ENCODE assay signal across 27 cellular contexts in the genomic region with DNA sequence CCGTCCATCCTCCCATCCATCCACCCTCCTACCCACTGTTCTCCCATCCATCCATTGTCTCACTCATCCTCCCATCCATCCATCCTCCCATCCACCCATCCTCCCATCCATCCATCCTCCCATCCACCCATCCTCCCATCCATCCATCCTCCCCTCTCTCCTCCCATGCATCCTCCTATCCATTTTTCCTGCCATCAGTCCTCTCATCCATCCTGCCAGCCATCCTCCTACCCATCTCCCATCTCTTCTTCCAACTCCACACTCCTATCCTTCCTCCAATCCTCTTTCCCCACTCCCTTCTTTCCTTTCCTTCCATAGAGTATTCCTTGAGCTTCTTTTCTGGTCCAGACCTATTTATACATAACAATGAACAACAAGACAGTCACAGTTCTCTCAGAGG. TPM values are rescaled to one million over a fixed set of nuclear protein-coding genes. Genes with fewer than 3 reads are reported as not detected.
DNase-seq lines count a peak whose midpoint lies in the region; ATAC-seq, FAIRE-seq and TF ChIP-seq lines count a peak whose summit lies in the region.
"Had no signal": no experiment of that assay in that cellular context is flagged by ENCODE, and none has a peak within 500 bp of the region (broad histone marks: within the 10 kb centered on the region; RNA-seq: fewer than 3 reads in every experiment).

No MANE protein-coding gene starts in this region.

- no peak for ATAC-seq in stimulated activated naive CD8-positive, alpha-beta T cell treated with anti-CD3 and anti-CD28 coated beads, Interleukin-15, amount 100 ng/mL, for 72 hours
- ATAC-seq in stimulated activated naive CD8-positive, alpha-beta T cell treated with anti-CD3 and anti-CD28 coated beads, Interleukin-15, Interleukin-2, amounts not matched to agents 100 U/mL and 50 U/mL, for 24 hours = no peak
- ATAC-seq: A549, GM12878 had no signal

- peaks cover 7% of the 10 kb centered on the region for H3K4me1 Mint-ChIP-seq in stimulated activated naive CD8-positive, alpha-beta T cell treated with anti-CD3 and anti-CD28 coated beads, Interleukin-15, amount 100 ng/mL, for 72 hours
- H3K4me1 Mint-ChIP-seq in activated T-helper 1 cell treated with anti-CD3 and anti-CD28 coated beads, Interleukin-12 subunit alpha, Interleukin-12 subunit beta, Interleukin-2, Interleukin-4 antibody, amounts not matched to agents 30 ng/mL and 10 ng/mL and 1 ng/mL, durations not matched to agents 14 hours and 24 hours and 36 hours (ENCODE audit: low read depth) = no peaks in the 10 kb centered on the region
- no peaks in the 10 kb centered on the region for H3K4me1 Mint-ChIP-seq in chondrocyte (ENCODE audit: low read depth)
- H3K4me1 Mint-ChIP-seq: CD14-positive monocyte; CD8-positive, alpha-beta memory T cell had no signal

- H3K4me3 ChIP-seq in spleen = no peak overlapping the region
- H3K4me3 ChIP-seq: A549; BLaER1 treated with 17β-estradiol and CSF1 and Interleukin-3, amounts not matched to agents 10 nM and 100 nM; GM12878; GM23248 had no signal

- peaks cover 8 to 11% of the 10 kb centered on the region in 2 donors for H3K9me3 Mint-ChIP-seq in stimulated activated naive CD8-positive, alpha-beta T cell treated with anti-CD3 and anti-CD28 coated beads, Interleukin-15, amount 100 ng/mL, for 72 hours
- H3K9me3 Mint-ChIP-seq in activated T-helper 1 cell treated with anti-CD3 and anti-CD28 coated beads, Interleukin-12 subunit alpha, Interleukin-12 subunit beta, Interleukin-2, Interleukin-4 antibody, amounts not matched to agents 30 ng/mL and 10 ng/mL and 1 ng/mL, durations not matched to agents 14 hours and 24 hours and 36 hours = no peaks in the 10 kb centered on the region
- H3K9me3 Mint-ChIP-seq in chondrocyte (ENCODE audit: low read depth) = no peaks in the 10 kb centered on the region
- H3K9me3 Mint-ChIP-seq: CD4-positive, alpha-beta T cell; CD8-positive, alpha-beta memory T cell had no signal

- TF ChIP-seq POLR2A in spleen (IDR thresholded peaks at IDR 0.05) = no peak

- 76 to 92% (median 82%) methylated on average over 1 of the region's 1 CpG; no CpG with 5 or more reads in 1 of the 5 donors for WGBS in spleen, 5 donors

- no peaks in the 10 kb centered on the region for H3K27me3 ChIP-seq in spleen (replicated peaks in 1 of 7)
- H3K27me3 ChIP-seq: BE2C; BLaER1 treated with 17β-estradiol and CSF1 and Interleukin-3, amounts not matched to agents 10 nM and 100 nM had no signal

- no peak overlapping the region for H3K4me3 Mint-ChIP-seq in stimulated activated naive CD8-positive, alpha-beta T cell treated with anti-CD3 and anti-CD28 coated beads, Interleukin-15, amount 100 ng/mL, for 72 hours
- no peak overlapping the region for H3K4me3 Mint-ChIP-seq in activated T-helper 1 cell treated with anti-CD3 and anti-CD28 coated beads, Interleukin-12 subunit alpha, Interleukin-12 subunit beta, Interleukin-2, Interleukin-4 antibody, amounts not matched to agents 30 ng/mL and 10 ng/mL and 1 ng/mL, durations not matched to agents 14 hours and 24 hours and 36 hours
- H3K4me3 Mint-ChIP-seq in chondrocyte (ENCODE audit: unreplicated experiment) = no peak overlapping the region
- H3K4me3 Mint-ChIP-seq: CD14-positive monocyte; CD4-positive, alpha-beta T cell had no signal

- no peaks in the 10 kb centered on the region for H3K4me1 ChIP-seq in spleen
- H3K4me1 ChIP-seq: BE2C had no signal

- peak; percentile 58 for FAIRE-seq in urothelium cell line (lab: Jason Lieb, UNC)
- FAIRE-seq: A549, G401.6, GM12878, GM19239, H1 had no signal

- DNase-seq in stimulated activated naive CD8-positive, alpha-beta T cell treated with anti-CD3 and anti-CD28 coated beads, Interleukin-15, amount 100 ng/mL, for 72 hours = no peak
- DNase-seq in stimulated activated naive CD8-positive, alpha-beta T cell treated with anti-CD3 and anti-CD28 coated beads, Interleukin-15, Interleukin-2, amounts not matched to agents 100 U/mL and 50 U/mL, for 24 hours = no peak
- DNase-seq in activated T-helper 1 cell treated with anti-CD3 and anti-CD28 coated beads, Interleukin-12 subunit alpha, Interleukin-12 subunit beta, Interleukin-2, Interleukin-4 antibody, amounts not matched to agents 30 ng/mL and 10 ng/mL and 1 ng/mL, durations not matched to agents 14 hours and 24 hours and 36 hours (ENCODE audit: low spot score) = no peak
- peak; percentile 1 for DNase-seq in chondrocyte (ENCODE audit: low spot score)
- DNase-seq in urothelium cell line (ENCODE audit: low spot score) = no peak
- no peak for DNase-seq in GF-D8 (lab: John Stamatoyannopoulos, UW)
- no peak for DNase-seq in spleen
- no peak for DNase-seq in NCI-H2227 (lab: John Stamatoyannopoulos, UW; ENCODE audit: unreplicated experiment)
- DNase-seq: 8988T; ACHN; AML-193; BE2C; CD4-positive, alpha-beta T cell; CD8-positive, alpha-beta memory T cell; COR-L47; DMS153; DND-41; GM23248; H7; HCEC 1CT had no signal

- intact Hi-C loops in activated T-helper 1 cell treated with anti-CD3 and anti-CD28 coated beads, Interleukin-12 subunit alpha, Interleukin-12 subunit beta, Interleukin-2, Interleukin-4 antibody, amounts not matched to agents 30 ng/mL and 10 ng/mL and 1 ng/mL, durations not matched to agents 14 hours and 24 hours and 36 hours (cut with micrococcal nuclease) = no loop called here
- intact Hi-C loops in spleen (cut with DNase I; ENCODE audit: low total_unique reads) = no loop called here

- H3K27ac ChIP-seq in spleen = no peak overlapping the region
- H3K27ac ChIP-seq: A549; BLaER1 treated with 17β-estradiol and CSF1 and Interleukin-3, amounts not matched to agents 10 nM and 100 nM; GM23248 had no signal

- H3K27ac Mint-ChIP-seq in stimulated activated naive CD8-positive, alpha-beta T cell treated with anti-CD3 and anti-CD28 coated beads, Interleukin-15, amount 100 ng/mL, for 72 hours = peak overlapping the region; percentile 29 to 66
- peak overlapping the region; percentile 58 for H3K27ac Mint-ChIP-seq in activated T-helper 1 cell treated with anti-CD3 and anti-CD28 coated beads, Interleukin-12 subunit alpha, Interleukin-12 subunit beta, Interleukin-2, Interleukin-4 antibody, amounts not matched to agents 30 ng/mL and 10 ng/mL and 1 ng/mL, durations not matched to agents 14 hours and 24 hours and 36 hours
- H3K27ac Mint-ChIP-seq in chondrocyte (ENCODE audit: unreplicated experiment) = no peak overlapping the region
- H3K27ac Mint-ChIP-seq: CD14-positive monocyte; CD4-positive, alpha-beta T cell; CD8-positive, alpha-beta memory T cell had no signal

- no peaks in the 10 kb centered on the region for H3K36me3 ChIP-seq in spleen
- H3K36me3 ChIP-seq: BE2C; BLaER1 treated with 17β-estradiol and CSF1 and Interleukin-3, amounts not matched to agents 10 nM and 100 nM had no signal

- no peaks in the 10 kb centered on the region for H3K36me3 Mint-ChIP-seq in activated T-helper 1 cell treated with anti-CD3 and anti-CD28 coated beads, Interleukin-12 subunit alpha, Interleukin-12 subunit beta, Interleukin-2, Interleukin-4 antibody, amounts not matched to agents 30 ng/mL and 10 ng/mL and 1 ng/mL, durations not matched to agents 14 hours and 24 hours and 36 hours (ENCODE audit: low read depth)
- no peaks in the 10 kb centered on the region for H3K36me3 Mint-ChIP-seq in chondrocyte (ENCODE audit: low read depth)
- H3K36me3 Mint-ChIP-seq: CD14-positive monocyte; CD8-positive, alpha-beta memory T cell had no signal

- peaks cover 11% of the 10 kb centered on the region for H3K27me3 Mint-ChIP-seq in stimulated activated naive CD8-positive, alpha-beta T cell treated with anti-CD3 and anti-CD28 coated beads, Interleukin-15, amount 100 ng/mL, for 72 hours
- H3K27me3 Mint-ChIP-seq in activated T-helper 1 cell treated with anti-CD3 and anti-CD28 coated beads, Interleukin-12 subunit alpha, Interleukin-12 subunit beta, Interleukin-2, Interleukin-4 antibody, amounts not matched to agents 30 ng/mL and 10 ng/mL and 1 ng/mL, durations not matched to agents 14 hours and 24 hours and 36 hours (ENCODE audit: insufficient read depth) = peaks cover 13% of the 10 kb centered on the region
- H3K27me3 Mint-ChIP-seq in chondrocyte (ENCODE audit: low read depth) = peaks cover 30% of the 10 kb centered on the region
- H3K27me3 Mint-ChIP-seq: CD4-positive, alpha-beta T cell had no signal

- TF ChIP-seq CTCF in chondrocyte (IDR thresholded peaks at IDR 0.05) (no peak), spleen (IDR thresholded peaks at IDR 0.05 in 8 of 11, conservative IDR thresholded peaks at IDR 0.05 in 3 of 11) (no peak)

- H3K9me3 ChIP-seq in spleen = no peaks in the 10 kb centered on the region
- H3K9me3 ChIP-seq: A549, BE2C had no signal

RNA-seq across cellular contexts. Expression of a gene that starts 12.1 kb away (rescaled TPM):
- not detected in 2 replicates for total RNA-seq in activated T-helper 1 cell treated with anti-CD3 and anti-CD28 coated beads, Interleukin-12 subunit alpha, Interleukin-12 subunit beta, Interleukin-2, Interleukin-4 antibody, amounts not matched to agents 30 ng/mL and 10 ng/mL and 1 ng/mL, durations not matched to agents 14 hours and 24 hours and 36 hours
- total RNA-seq in chondrocyte (not detected in 3 replicates), spleen (1 to 10 TPM in 1 of 7 donors, under 1 TPM in 2, not detected in 4; 0.20 to 2.1 (median 0.60) TPM)
- under 1 TPM; 0.03 to 0.11 (median 0.06) TPM for polyA plus RNA-seq in spleen
- total RNA-seq: CD4-positive, alpha-beta T cell; CD8-positive, alpha-beta memory T cell; GM23248; H1 had no signal
- polyA plus RNA-seq: CD8-positive, alpha-beta memory T cell; GM23248 had no signal

RNA-seq across cellular contexts. Expression of a gene that starts 28.9 kb away (rescaled TPM):
- 46.1 and 49.1 TPM in 2 replicates for total RNA-seq in activated T-helper 1 cell treated with anti-CD3 and anti-CD28 coated beads, Interleukin-12 subunit alpha, Interleukin-12 subunit beta, Interleukin-2, Interleukin-4 antibody, amounts not matched to agents 30 ng/mL and 10 ng/mL and 1 ng/mL, durations not matched to agents 14 hours and 24 hours and 36 hours
- total RNA-seq in chondrocyte = 14.0 to 20.6 TPM (median 14.7 TPM) in 3 replicates
- 10 to 100 TPM; 15.7 to 23.1 (median 18.2) TPM for total RNA-seq in spleen
- polyA plus RNA-seq in spleen = 10 to 100 TPM; 10.6 to 14.5 (median 11.2) TPM

RNA-seq across cellular contexts. Expression of a gene that starts 38.6 kb away (rescaled TPM):
- total RNA-seq in activated T-helper 1 cell treated with anti-CD3 and anti-CD28 coated beads, Interleukin-12 subunit alpha, Interleukin-12 subunit beta, Interleukin-2, Interleukin-4 antibody, amounts not matched to agents 30 ng/mL and 10 ng/mL and 1 ng/mL, durations not matched to agents 14 hours and 24 hours and 36 hours = not detected in 2 replicates
- total RNA-seq in chondrocyte (not detected in 3 replicates), spleen (100 to 1,000 TPM in 2 of 7 donors, 10 to 100 TPM in 5; 16.6 to 116 (median 34.2) TPM)
- 10 to 100 TPM in 1 of 3 donors, 1 to 10 TPM in 2; 2.5 to 15.3 (median 8.5) TPM for polyA plus RNA-seq in spleen
- total RNA-seq: CD8-positive, alpha-beta memory T cell; GM12878; GM23248 had no signal
- polyA plus RNA-seq: CD8-positive, alpha-beta memory T cell; GM23248 had no signal

Comparison
In these comparisons a context has a peak if more than half of its experiments do, and no peak if none do; other contexts are left out.
1. RNA of a gene that starts 38.6 kb away (total RNA-seq): 16.6 to 116 TPM in spleen; not detected in activated T-helper 1 cell treated with anti-CD3 and anti-CD28 coated beads, Interleukin-12 subunit alpha, Interleukin-12 subunit beta, Interleukin-2, Interleukin-4 antibody, amounts not matched to agents 30 ng/mL and 10 ng/mL and 1 ng/mL, durations not matched to agents 14 hours and 24 hours and 36 hours and not detected in chondrocyte; every median in the first group is over 10 times any median in the second.